In the genomic region with DNA sequence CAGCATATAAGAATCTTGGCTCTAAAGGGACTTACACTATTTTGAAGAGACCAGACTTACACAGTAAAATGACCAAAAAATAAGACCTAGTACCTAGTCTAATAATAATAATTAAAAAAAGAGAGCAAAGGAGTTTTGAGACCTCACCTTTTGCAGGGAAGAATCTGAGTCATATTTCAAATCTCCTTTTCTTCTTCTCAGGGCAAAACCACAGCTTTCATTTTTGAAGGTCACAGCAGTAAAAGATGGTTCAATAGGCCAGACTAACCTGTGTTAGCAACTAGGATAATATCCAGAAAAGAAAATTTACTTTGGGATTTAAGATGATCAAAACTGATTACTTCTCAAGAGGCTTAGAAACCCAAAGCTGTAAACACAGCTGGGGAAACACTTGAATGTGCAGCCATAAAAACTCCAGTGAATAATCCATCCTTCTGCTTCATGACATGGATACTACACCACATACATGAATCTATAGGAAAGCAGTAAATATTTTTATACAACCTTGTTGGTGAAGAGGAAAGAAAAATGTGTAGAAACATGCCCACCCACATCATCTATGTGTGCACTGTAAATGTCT, we compare ENCODE assay signal across 32 cellular contexts. TPM values are rescaled to one million over a fixed set of nuclear protein-coding genes. Genes with fewer than 3 reads are reported as not detected.
DNase-seq lines count a peak whose midpoint lies in the region; ATAC-seq, FAIRE-seq and TF ChIP-seq lines count a peak whose summit lies in the region.
"Had no signal": no experiment of that assay in that cellular context is flagged by ENCODE, and none has a peak within 500 bp of the region (broad histone marks: within the 10 kb centered on the region; RNA-seq: fewer than 3 reads in every experiment).

No MANE protein-coding gene starts in this region.

- no peak for TF ChIP-seq CTCF in left ventricle myocardium inferior (IDR thresholded peaks at IDR 0.05; ENCODE audit: borderline replicate concordance)
- TF ChIP-seq CTCF in PC-3 (conservative IDR thresholded peaks at IDR 0.05; ENCODE audit: low read depth, low read length) = no peak
- no peak for TF ChIP-seq CTCF in GM23338 (conservative IDR thresholded peaks at IDR 0.05; ENCODE audit: low read depth in 2 of 2)

- H3K9me3 ChIP-seq in left ventricle myocardium inferior (replicated peaks) = no peaks in the 10 kb centered on the region
- H3K9me3 ChIP-seq in PC-3 (ENCODE audit: low read length) = no peaks in the 10 kb centered on the region
- H3K9me3 ChIP-seq: BLaER1, Caco-2, MG63, SJSA1 had no signal

- H3K9me3 Mint-ChIP-seq in activated CD8-positive, alpha-beta memory T cell treated with anti-CD3 and anti-CD28 coated beads, Interleukin-2, amount 10 ng/mL, durations not matched to agents 7 days and 5 days (ENCODE audit: low read depth) = no peaks in the 10 kb centered on the region
- no peaks in the 10 kb centered on the region for H3K9me3 Mint-ChIP-seq in GM23338
- H3K9me3 Mint-ChIP-seq: HFFc6 had no signal

- ATAC-seq in left cardiac atrium (no peak), PC-3 (no peak), GM23338 (no peak)
- no peak for ATAC-seq in activated CD8-positive, alpha-beta memory T cell treated with anti-CD3 and anti-CD28 coated beads, Interleukin-2, amount 10 ng/mL, durations not matched to agents 7 days and 5 days
- ATAC-seq: activated CD8-positive, alpha-beta T cell treated with anti-CD3 and anti-CD28 coated beads for 36 hours; foreskin keratinocyte; K562; left colon; T-cell had no signal

- H4K20me1 ChIP-seq in PC-3 (ENCODE audit: low read length) (no peaks in the 10 kb centered on the region), GM23338 (replicated peaks; ENCODE audit: insufficient read depth) (no peaks in the 10 kb centered on the region)
- H4K20me1 ChIP-seq: BLaER1 had no signal

- H3K4me1 ChIP-seq in left ventricle myocardium inferior = peaks cover 16% of the 10 kb centered on the region
- H3K4me1 ChIP-seq in PC-3 (ENCODE audit: insufficient read depth, low read length) = no peaks in the 10 kb centered on the region
- no peaks in the 10 kb centered on the region for H3K4me1 ChIP-seq in GM23338 (ENCODE audit: insufficient read depth)
- H3K4me1 ChIP-seq: BLaER1, foreskin keratinocyte, SJSA1 had no signal

- no peak overlapping the region for H3K9ac ChIP-seq in PC-3 (ENCODE audit: low read length)
- H3K9ac ChIP-seq: BLaER1 had no signal

- H3K4me1 Mint-ChIP-seq in activated CD8-positive, alpha-beta memory T cell treated with anti-CD3 and anti-CD28 coated beads, Interleukin-2, amount 10 ng/mL, durations not matched to agents 7 days and 5 days = no peaks in the 10 kb centered on the region
- H3K4me1 Mint-ChIP-seq in GM23338 = peaks cover 15% of the 10 kb centered on the region
- H3K4me1 Mint-ChIP-seq: brain, memory B cell, T-cell had no signal

- H3K4me2 ChIP-seq in PC-3 (ENCODE audit: low read length) (no peak overlapping the region), GM23338 (no peak overlapping the region)
- H3K4me2 ChIP-seq: BLaER1 had no signal

- H2AFZ ChIP-seq in PC-3 (ENCODE audit: low read length) (no peak overlapping the region), GM23338 (no peak overlapping the region)

- no TSS peak for BruUV-seq in PC-3 (replicated peaks; lab: Mats Ljungman, UMichigan)

- no peak overlapping the region for H3K27ac Mint-ChIP-seq in activated CD8-positive, alpha-beta memory T cell treated with anti-CD3 and anti-CD28 coated beads, Interleukin-2, amount 10 ng/mL, durations not matched to agents 7 days and 5 days
- no peak overlapping the region for H3K27ac Mint-ChIP-seq in GM23338
- H3K27ac Mint-ChIP-seq: activated CD8-positive, alpha-beta T cell treated with anti-CD3 and anti-CD28 coated beads for 36 hours; brain; HFFc6; memory B cell; T-cell had no signal

- H3F3A ChIP-seq in PC-3 (ENCODE audit: low read length, unreplicated experiment) = no peaks in the 10 kb centered on the region
- no peaks in the 10 kb centered on the region for H3F3A ChIP-seq in GM23338 (replicated peaks; ENCODE audit: low read depth)

- H3K79me2 ChIP-seq in PC-3 (ENCODE audit: low read length) (no peaks in the 10 kb centered on the region), GM23338 (replicated peaks; ENCODE audit: insufficient read depth) (no peaks in the 10 kb centered on the region)

- H3K4me3 Mint-ChIP-seq in activated CD8-positive, alpha-beta memory T cell treated with anti-CD3 and anti-CD28 coated beads, Interleukin-2, amount 10 ng/mL, durations not matched to agents 7 days and 5 days = no peak overlapping the region
- H3K4me3 Mint-ChIP-seq in GM23338 = no peak overlapping the region
- H3K4me3 Mint-ChIP-seq: activated CD8-positive, alpha-beta T cell treated with anti-CD3 and anti-CD28 coated beads for 36 hours; brain; HFFc6; memory B cell; T-cell had no signal

- H3K36me3 Mint-ChIP-seq in activated CD8-positive, alpha-beta memory T cell treated with anti-CD3 and anti-CD28 coated beads, Interleukin-2, amount 10 ng/mL, durations not matched to agents 7 days and 5 days = no peaks in the 10 kb centered on the region
- no peaks in the 10 kb centered on the region for H3K36me3 Mint-ChIP-seq in GM23338 (ENCODE audit: low read depth)
- H3K36me3 Mint-ChIP-seq: brain, memory B cell, T-cell had no signal

- H3K4me3 ChIP-seq in left ventricle myocardium inferior (no peak overlapping the region), PC-3 (ENCODE audit: low read length) (no peak overlapping the region), GM23338 (no peak overlapping the region)
- H3K4me3 ChIP-seq: BLaER1, K562, MG63, SJSA1, skin epidermis had no signal

- no peaks in the 10 kb centered on the region for H3K9me2 ChIP-seq in PC-3 (replicated peaks; ENCODE audit: low read length)
- no peaks in the 10 kb centered on the region for H3K9me2 ChIP-seq in GM23338 (ENCODE audit: insufficient read depth)

- FAIRE-seq in GM12891 (lab: Jason Lieb, UNC) = no peak
- FAIRE-seq: GM19239, K562, RCC 7860, TTC549 had no signal

- H3K27me3 ChIP-seq in left ventricle myocardium inferior (ENCODE audit: low read depth) (no peaks in the 10 kb centered on the region), PC-3 (ENCODE audit: low read length) (no peaks in the 10 kb centered on the region), GM23338 (ENCODE audit: insufficient read depth) (no peaks in the 10 kb centered on the region)
- H3K27me3 ChIP-seq: BLaER1, foreskin keratinocyte, MG63, SJSA1 had no signal

- H3K27ac ChIP-seq in left ventricle myocardium inferior (replicated peaks) (peak overlapping the region; percentile 47), PC-3 (ENCODE audit: low read length) (no peak overlapping the region), GM23338 (ENCODE audit: low read depth) (no peak overlapping the region)
- H3K27ac ChIP-seq: BLaER1, foreskin keratinocyte, SJSA1, skin epidermis had no signal

- H3K36me3 ChIP-seq in left ventricle myocardium inferior = no peaks in the 10 kb centered on the region
- no peaks in the 10 kb centered on the region for H3K36me3 ChIP-seq in PC-3 (ENCODE audit: low read depth, low read length)
- no peaks in the 10 kb centered on the region for H3K36me3 ChIP-seq in GM23338 (ENCODE audit: insufficient read depth)
- H3K36me3 ChIP-seq: BLaER1, MG63, SJSA1 had no signal

- no peak for TF ChIP-seq POLR2A in GM12891 (IDR thresholded peaks at IDR 0.05; ENCODE audit: low read depth, low read length)

- DNase-seq in left ventricle myocardium inferior (no peak), left cardiac atrium (no peak), NCI-H345 (lab: John Stamatoyannopoulos, UW) (peak; percentile 41), amniotic epithelial cell (ENCODE audit: low read depth) (peak; percentile 31), GM12891 (ENCODE audit: insufficient read length, low spot score) (no peak), PC-3 (no peak), GM23338 (ENCODE audit: low spot score) (no peak)
- no peak for DNase-seq in activated CD8-positive, alpha-beta memory T cell treated with anti-CD3 and anti-CD28 coated beads, Interleukin-2, amount 10 ng/mL, durations not matched to agents 7 days and 5 days
- DNase-seq: activated CD4-positive, CD25-positive, alpha-beta regulatory T cell treated with anti-CD3 and anti-CD28 coated beads, Interleukin-2, amount 50 U/mL, for 72 hours; activated CD8-positive, alpha-beta T cell treated with anti-CD3 and anti-CD28 coated beads for 36 hours; activated T-cell treated with anti-CD3 and anti-CD28 coated beads for 4 hours; EL; erythroblast; HFFc6; left colon; MG63; NCI-H1694; NCI-H2227 treated with DMSO at 0.1 percent for 48 hours; nucleus accumbens; substantia nigra; T-cell had no signal

- no peaks in the 10 kb centered on the region for H3K27me3 Mint-ChIP-seq in activated CD8-positive, alpha-beta memory T cell treated with anti-CD3 and anti-CD28 coated beads, Interleukin-2, amount 10 ng/mL, durations not matched to agents 7 days and 5 days
- peaks cover 2% of the 10 kb centered on the region for H3K27me3 Mint-ChIP-seq in GM23338 (ENCODE audit: insufficient read depth, low read depth, poor library complexity)

- CTCF ChIA-PET in PC-3 (lab: Charles Lee) = interaction anchor here (0.5 kb wide), 1 partner anchor 606 kb away, joined by 5 read pairs; no protein-coding TSS in a partner anchor
- CTCF ChIA-PET in activated CD8-positive, alpha-beta memory T cell treated with anti-CD3 and anti-CD28 coated beads, Interleukin-2, amount 10 ng/mL, durations not matched to agents 7 days and 5 days (lab: Charles Lee) = no interaction called here

- POLR2A ChIA-PET in PC-3 (lab: Charles Lee; ENCODE audit: unreplicated experiment) = no interaction called here

- intact Hi-C loops in left ventricle myocardium inferior (cut with micrococcal nuclease) (no loop called here), left cardiac atrium (cut with DNase I) (no loop called here), PC-3 (cut with micrococcal nuclease) (no loop called here)

TF ChIP-seq in GM12891, 5 proteins besides CTCF, POLR2A, EP300 and RAD21 (continues in another document):
- TF ChIP-seq TAF1 (IDR thresholded peaks at IDR 0.05; ENCODE audit: low read depth, low read length) = no peak
- TF ChIP-seq PAX5 (IDR thresholded peaks at IDR 0.05; ENCODE audit: insufficient read depth, low read length, severe bottlenecking) = no peak
- TF ChIP-seq SPI1 (IDR thresholded peaks at IDR 0.05; ENCODE audit: low read depth, low read length) = no peak
- no peak for TF ChIP-seq POU2F2 (IDR thresholded peaks at IDR 0.05; ENCODE audit: low read depth, low read length)

TF ChIP-seq in GM23338, 12 proteins besides CTCF, POLR2A, EP300 and RAD21 (continues in another document):
- TF ChIP-seq ZNF331 (CRISPR knock-in tag; IDR thresholded peaks at IDR 0.05; ENCODE audit: low read depth) = no peak

RNA-seq across cellular contexts. Expression of a gene that starts 25.9 kb away (rescaled TPM):
- total RNA-seq in left ventricle myocardium inferior = 9.5 TPM
- total RNA-seq in left cardiac atrium = 10 to 100 TPM in 1 of 2 donors, 1 to 10 TPM in 1; 5.9 to 11.5 TPM
- 0.37 TPM for polyA plus RNA-seq in GM12891 (2012; ENCODE audit: low read depth, missing spikeins)
- total RNA-seq in PC-3 (2014; rRNA removed) = 2.8 and 3.0 TPM in 2 replicates
- not detected for total RNA-seq in activated CD8-positive, alpha-beta memory T cell treated with anti-CD3 and anti-CD28 coated beads, Interleukin-2, amount 10 ng/mL, durations not matched to agents 7 days and 5 days
- total RNA-seq in GM23338 (2014; rRNA removed; shearing (Covaris generic)) = 5.4 and 7.3 TPM in 2 replicates
- polyA plus RNA-seq in GM23338 (2016; fragmentation: Nextera tagmentation; extraction: Ambion mirVana) = 5.0 and 6.4 TPM in 2 replicates
- total RNA-seq: activated CD8-positive, alpha-beta T cell treated with anti-CD3 and anti-CD28 coated beads for 36 hours; SJSA1 had no signal

Comparison
In these comparisons a context has a peak if more than half of its experiments do, and no peak if none do; other contexts are left out.
1. DNase-seq: peak in NCI-H345 (single experiment) and amniotic epithelial cell (single experiment); none in left ventricle myocardium inferior (single experiment), left cardiac atrium (single experiment), GM12891 (single experiment), PC-3 (single experiment), activated CD8-positive, alpha-beta memory T cell treated with anti-CD3 and anti-CD28 coated beads, Interleukin-2, amount 10 ng/mL, durations not matched to agents 7 days and 5 days (single experiment) and GM23338 (single experiment).